ENCODE assay signal across 8 cellular contexts in the genomic region with DNA sequence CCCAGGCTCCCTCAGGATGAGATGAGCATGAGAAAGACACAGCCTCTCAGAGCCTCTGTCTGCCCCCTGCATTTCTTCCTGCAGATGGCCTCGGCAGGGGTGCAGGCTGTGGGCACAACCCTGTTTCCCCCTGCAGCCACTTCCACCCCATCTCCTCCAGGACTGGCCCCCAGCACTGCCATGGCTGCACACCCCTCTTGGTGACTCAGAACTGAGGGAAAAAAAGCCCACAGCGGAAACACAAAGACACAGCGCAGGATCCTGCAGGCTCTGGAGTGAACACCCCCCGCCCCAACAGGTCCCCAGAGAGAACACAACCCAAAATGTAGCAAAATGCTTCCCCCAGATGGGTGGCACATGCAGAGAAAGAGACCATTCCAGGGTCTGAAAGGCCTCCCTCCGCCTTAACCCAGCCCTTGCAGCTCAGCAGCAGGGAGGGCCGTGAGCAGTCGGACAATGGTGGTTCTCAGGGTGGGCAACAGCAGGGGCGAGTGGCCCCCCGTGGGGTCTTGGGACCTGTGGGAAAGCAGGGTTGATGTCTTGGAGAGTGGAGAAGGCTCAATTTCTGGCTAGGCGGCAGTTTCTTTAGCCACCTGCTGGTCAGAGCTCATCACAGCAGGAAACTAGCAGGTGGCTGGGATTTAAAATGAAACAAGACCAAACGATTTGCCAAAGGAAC.
A peak's percentile ranks its signal among the peaks of the same experiment; 100 is the strongest.
DNase-seq lines count a peak whose midpoint lies in the region; ATAC-seq and TF ChIP-seq lines count a peak whose summit lies in the region.

No MANE protein-coding gene starts in this region.

- ATAC-seq in HG02852 (IDR thresholded peaks at IDR 0.05; ENCODE audit: unreplicated experiment), result no peak
- no peak for ATAC-seq in HG02885 (IDR thresholded peaks at IDR 0.05; ENCODE audit: poor library complexity, unreplicated experiment)

- TF ChIP-seq CTCF in AG09319 (IDR thresholded peaks at IDR 0.05; ENCODE audit: low read depth, low read length) (peak; percentile 31), GM12873 (IDR thresholded peaks at IDR 0.05; ENCODE audit: insufficient read depth, low read depth, low read length, missing control alignments) (peak; percentile 60), RWPE1 (conservative IDR thresholded peaks at IDR 0.05; ENCODE audit: low read depth) (peak; percentile 25; the same call in 1 of the 2 replicates), coronary artery (IDR thresholded peaks at IDR 0.05) (no peak)

- POLR2A ChIA-PET in RWPE1 (lab: Yijun Ruan, JAX; ENCODE audit: low non-redundant PET), result no interaction called here

- CTCF ChIA-PET in RWPE1 (lab: Yijun Ruan, JAX), result no interaction called here

- peak overlapping the region; percentile 16; the same call in 1 of the 2 replicates for H3K27ac ChIP-seq in RWPE1
- no peak overlapping the region for H3K27ac ChIP-seq in coronary artery

- DNase-seq in AG09319 (ENCODE audit: extremely low read depth, low read depth) (no peak), RWPE1 (ENCODE audit: low spot score) (no peak), hepatic stellate cell (ENCODE audit: low spot score) (peak; percentile 45), anterior cingulate cortex (lab: John Stamatoyannopoulos, UW) (no peak), coronary artery (ENCODE audit: low spot score) (no peak)

- no peak overlapping the region for H3K4me3 ChIP-seq in coronary artery
